8 cellular contexts compared by ENCODE assay signal in the genomic region with DNA sequence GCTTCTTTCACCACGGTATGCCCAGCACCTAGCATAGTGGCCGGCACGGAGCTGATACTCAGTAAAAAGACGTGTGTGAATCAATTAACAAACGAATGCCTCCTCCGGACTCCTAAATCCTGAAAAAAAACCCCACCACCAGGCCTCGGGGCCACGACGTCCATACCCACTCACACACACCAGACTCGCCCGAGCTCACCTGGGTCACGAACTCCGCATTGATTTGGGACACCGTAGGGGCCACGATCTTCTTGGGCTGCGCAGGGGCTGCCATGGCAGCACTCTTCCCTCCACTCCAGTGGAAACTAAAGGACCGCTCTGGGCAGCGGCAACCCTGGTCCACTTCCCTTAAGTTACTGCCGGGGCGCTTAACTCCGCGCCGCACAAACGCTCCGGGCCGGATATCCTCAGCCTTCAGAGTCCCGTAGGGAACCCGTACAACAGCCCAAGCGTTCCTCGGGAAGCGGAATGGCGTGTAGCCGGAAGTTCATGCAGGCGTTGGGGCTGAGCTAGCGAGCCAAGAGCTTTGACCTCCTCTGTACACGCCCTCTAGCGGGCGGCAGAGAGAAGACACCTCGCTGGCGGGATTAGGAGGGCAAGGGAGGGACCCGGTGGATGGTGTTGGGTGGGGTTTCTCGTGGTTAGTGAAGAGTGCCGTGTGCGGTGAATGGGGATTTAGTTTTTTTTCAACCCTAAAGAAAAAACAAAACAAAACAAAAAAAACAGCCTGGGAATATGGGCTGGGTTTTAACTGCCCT. TPM values are rescaled to one million over a fixed set of nuclear protein-coding genes. Genes with fewer than 3 reads are reported as not detected.
A peak's percentile ranks its signal among the peaks of the same experiment; 100 is the strongest.
DNase-seq lines count a peak whose midpoint lies in the region; ATAC-seq and TF ChIP-seq lines count a peak whose summit lies in the region.

A gene (minus strand): TSS at position 403 of the 758 bp plus-strand sequence. CDS start 129 bp downstream, at position 274.

- H3K9me3 Mint-ChIP-seq in CD4-positive, CD25-positive, alpha-beta regulatory T cell, result peaks cover 0 to 1% (median 0%) of the 10 kb centered on the region in 7 donors

- peaks cover 25 to 56% (median 41%) of the 10 kb centered on the region in 4 donors for H3K4me1 Mint-ChIP-seq in CD4-positive, CD25-positive, alpha-beta regulatory T cell

- peak within 1 kb of the TSS; percentile 96 to 99 (median 99) for H3K27ac Mint-ChIP-seq in CD4-positive, CD25-positive, alpha-beta regulatory T cell

- peaks cover 5% of the 10 kb centered on the region for H3K36me3 ChIP-seq in CD4-positive, CD25-positive, alpha-beta regulatory T cell (ENCODE audit: control insufficient read depth, insufficient read depth, low read length)
- H3K36me3 ChIP-seq in liver (ENCODE audit: control insufficient read depth in 4 of 4, insufficient read depth in 3 of 4, low read depth in 1 of 4, low read length in 3 of 4), result no peaks in the 10 kb centered on the region

- no peaks in the 10 kb centered on the region for H3K9me3 ChIP-seq in CD4-positive, CD25-positive, alpha-beta regulatory T cell (ENCODE audit: control insufficient read depth in 2 of 2, low read length in 2 of 2)
- H3K9me3 ChIP-seq in liver (ENCODE audit: control insufficient read depth in 4 of 4, low read length in 3 of 4), result no peaks in the 10 kb centered on the region

- H3K9ac ChIP-seq in liver (ENCODE audit: low read depth in 1 of 2, low read length in 2 of 2), result peak within 1 kb of the TSS; percentile 88 to 96

- peak; percentile 63 to 76 for TF ChIP-seq RAD21 in liver (IDR thresholded peaks at IDR 0.05)

- H3K27me3 Mint-ChIP-seq in CD4-positive, CD25-positive, alpha-beta regulatory T cell, result no peaks in the 10 kb centered on the region

- peak; percentile 97 to 98 for ATAC-seq in CD4-positive, CD25-positive, alpha-beta regulatory T cell (ENCODE audit: low read depth in 2 of 2)
- peak; percentile 98 for ATAC-seq in GM19395 (IDR thresholded peaks at IDR 0.05; ENCODE audit: unreplicated experiment)
- peak; percentile 98 for ATAC-seq in HG03565 (IDR thresholded peaks at IDR 0.05; ENCODE audit: unreplicated experiment)

- WGBS in liver, result under 1% methylated on average over 44 of the region's 44 CpGs

- H3K4me3 ChIP-seq in CD4-positive, CD25-positive, alpha-beta regulatory T cell (ENCODE audit: low read depth, low read length), result peak within 1 kb of the TSS; percentile 97
- H3K4me3 ChIP-seq in liver (ENCODE audit: low read depth in 1 of 3, low read length in 3 of 3), result peak within 1 kb of the TSS; percentile 83 to 100 (median 97)

- peak within 1 kb of the TSS; percentile 80 for H3K27ac ChIP-seq in CD4-positive, CD25-positive, alpha-beta regulatory T cell (ENCODE audit: insufficient read depth, low read length, poor library complexity, severe bottlenecking)
- H3K27ac ChIP-seq in liver (ENCODE audit: low read depth in 1 of 2, low read length in 2 of 2), result peak within 1 kb of the TSS; percentile 60 to 88

- H3K27me3 ChIP-seq in CD4-positive, CD25-positive, alpha-beta regulatory T cell (ENCODE audit: control insufficient read depth, insufficient read depth, low read length), result no peaks in the 10 kb centered on the region
- no peaks in the 10 kb centered on the region for H3K27me3 ChIP-seq in liver (ENCODE audit: control insufficient read depth in 4 of 4, insufficient read depth in 4 of 4, low read length in 3 of 4)

- peaks cover 29% of the 10 kb centered on the region for H3K4me1 ChIP-seq in CD4-positive, CD25-positive, alpha-beta regulatory T cell (ENCODE audit: control insufficient read depth, insufficient read depth, low read length, poor library complexity, severe bottlenecking)
- H3K4me1 ChIP-seq in liver (ENCODE audit: control insufficient read depth in 4 of 4, insufficient read depth in 4 of 4, low read length in 3 of 4), result peaks cover 1 to 21% (median 14%) of the 10 kb centered on the region in 4 donors

- TF ChIP-seq CTCF in liver (IDR thresholded peaks at IDR 0.05; ENCODE audit: low read depth, low read length, missing input control), result peak; percentile 84

- peaks cover 11% of the 10 kb centered on the region for H3K36me3 Mint-ChIP-seq in CD4-positive, CD25-positive, alpha-beta regulatory T cell

- DNase-seq in CD4-positive, CD25-positive, alpha-beta regulatory T cell, result peak; percentile 87 to 97 (median 88)
- peak; percentile 82 for DNase-seq in NCI-H748 treated with DMSO at 0.1 percent for 48 hours (lab: John Stamatoyannopoulos, UW)
- peak; percentile 78 to 93 for DNase-seq in activated CD4-positive, alpha-beta T cell treated with anti-CD3 and anti-CD28 coated beads, Interleukin-2, amount 50 U/mL, for 24 hours (ENCODE audit: low read depth in 1 of 2, low spot score in 1 of 2)
- DNase-seq in dermis microvascular lymphatic vessel endothelial cell (ENCODE audit: low read depth in 2 of 2), result peak; percentile 97 to 98
- peak; percentile 95 for DNase-seq in stimulated activated CD4-positive, alpha-beta T cell treated with anti-CD3 and anti-CD28 coated beads, Interleukin-4, amount 100 ng/mL, for 24 hours

- H3K4me3 Mint-ChIP-seq in CD4-positive, CD25-positive, alpha-beta regulatory T cell, result peak within 1 kb of the TSS; percentile 96 to 100 (median 98)

TF ChIP-seq in liver, 16 proteins besides CTCF, POLR2A, EP300 and RAD21:
- peak; percentile 98 for TF ChIP-seq TAF1 (conservative IDR thresholded peaks at IDR 0.05)
- peak; percentile 77 for TF ChIP-seq SP1 (IDR thresholded peaks at IDR 0.05)
- TF ChIP-seq, protein P1, sequence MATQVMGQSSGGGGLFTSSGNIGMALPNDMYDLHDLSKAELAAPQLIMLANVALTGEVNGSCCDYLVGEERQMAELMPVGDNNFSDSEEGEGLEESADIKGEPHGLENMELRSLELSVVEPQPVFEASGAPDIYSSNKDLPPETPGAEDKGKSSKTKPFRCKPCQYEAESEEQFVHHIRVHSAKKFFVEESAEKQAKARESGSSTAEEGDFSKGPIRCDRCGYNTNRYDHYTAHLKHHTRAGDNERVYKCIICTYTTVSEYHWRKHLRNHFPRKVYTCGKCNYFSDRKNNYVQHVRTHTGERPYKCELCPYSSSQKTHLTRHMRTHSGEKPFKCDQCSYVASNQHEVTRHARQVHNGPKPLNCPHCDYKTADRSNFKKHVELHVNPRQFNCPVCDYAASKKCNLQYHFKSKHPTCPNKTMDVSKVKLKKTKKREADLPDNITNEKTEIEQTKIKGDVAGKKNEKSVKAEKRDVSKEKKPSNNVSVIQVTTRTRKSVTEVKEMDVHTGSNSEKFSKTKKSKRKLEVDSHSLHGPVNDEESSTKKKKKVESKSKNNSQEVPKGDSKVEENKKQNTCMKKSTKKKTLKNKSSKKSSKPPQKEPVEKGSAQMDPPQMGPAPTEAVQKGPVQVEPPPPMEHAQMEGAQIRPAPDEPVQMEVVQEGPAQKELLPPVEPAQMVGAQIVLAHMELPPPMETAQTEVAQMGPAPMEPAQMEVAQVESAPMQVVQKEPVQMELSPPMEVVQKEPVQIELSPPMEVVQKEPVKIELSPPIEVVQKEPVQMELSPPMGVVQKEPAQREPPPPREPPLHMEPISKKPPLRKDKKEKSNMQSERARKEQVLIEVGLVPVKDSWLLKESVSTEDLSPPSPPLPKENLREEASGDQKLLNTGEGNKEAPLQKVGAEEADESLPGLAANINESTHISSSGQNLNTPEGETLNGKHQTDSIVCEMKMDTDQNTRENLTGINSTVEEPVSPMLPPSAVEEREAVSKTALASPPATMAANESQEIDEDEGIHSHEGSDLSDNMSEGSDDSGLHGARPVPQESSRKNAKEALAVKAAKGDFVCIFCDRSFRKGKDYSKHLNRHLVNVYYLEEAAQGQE (IDR thresholded peaks at IDR 0.05), result peak; percentile 62
- TF ChIP-seq, protein P2, sequence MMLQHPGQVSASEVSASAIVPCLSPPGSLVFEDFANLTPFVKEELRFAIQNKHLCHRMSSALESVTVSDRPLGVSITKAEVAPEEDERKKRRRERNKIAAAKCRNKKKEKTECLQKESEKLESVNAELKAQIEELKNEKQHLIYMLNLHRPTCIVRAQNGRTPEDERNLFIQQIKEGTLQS (IDR thresholded peaks at IDR 0.05), result no peak
- peak; percentile 89 for TF ChIP-seq NR2F2 (IDR thresholded peaks at IDR 0.05)
- peak; percentile 41 for TF ChIP-seq FOXA1 (IDR thresholded peaks at IDR 0.05)
- TF ChIP-seq EGR1 (IDR thresholded peaks at IDR 0.05; ENCODE audit: low read depth in 2 of 2), result peak; percentile 30 to 51
- TF ChIP-seq YY1 (IDR thresholded peaks at IDR 0.05), result peak; percentile 95
- peak; percentile 35 to 44 for TF ChIP-seq HNF4A (conservative IDR thresholded peaks at IDR 0.05)
- TF ChIP-seq JUND (IDR thresholded peaks at IDR 0.05), result no peak
- peak; percentile 77 to 81 for TF ChIP-seq RXRA (IDR thresholded peaks at IDR 0.05)
- peak; percentile 46 for TF ChIP-seq HNF4G (IDR thresholded peaks at IDR 0.05)
- peak; percentile 48 for TF ChIP-seq FOXA2 (IDR thresholded peaks at IDR 0.05)
- TF ChIP-seq GABPA (IDR thresholded peaks at IDR 0.05 in 1 of 2, conservative IDR thresholded peaks at IDR 0.05 in 1 of 2), result peak; percentile 99
- TF ChIP-seq, protein P3, sequence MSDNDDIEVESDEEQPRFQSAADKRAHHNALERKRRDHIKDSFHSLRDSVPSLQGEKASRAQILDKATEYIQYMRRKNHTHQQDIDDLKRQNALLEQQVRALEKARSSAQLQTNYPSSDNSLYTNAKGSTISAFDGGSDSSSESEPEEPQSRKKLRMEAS (IDR thresholded peaks at IDR 0.05), result peak; percentile 91
- TF ChIP-seq, protein P4, sequence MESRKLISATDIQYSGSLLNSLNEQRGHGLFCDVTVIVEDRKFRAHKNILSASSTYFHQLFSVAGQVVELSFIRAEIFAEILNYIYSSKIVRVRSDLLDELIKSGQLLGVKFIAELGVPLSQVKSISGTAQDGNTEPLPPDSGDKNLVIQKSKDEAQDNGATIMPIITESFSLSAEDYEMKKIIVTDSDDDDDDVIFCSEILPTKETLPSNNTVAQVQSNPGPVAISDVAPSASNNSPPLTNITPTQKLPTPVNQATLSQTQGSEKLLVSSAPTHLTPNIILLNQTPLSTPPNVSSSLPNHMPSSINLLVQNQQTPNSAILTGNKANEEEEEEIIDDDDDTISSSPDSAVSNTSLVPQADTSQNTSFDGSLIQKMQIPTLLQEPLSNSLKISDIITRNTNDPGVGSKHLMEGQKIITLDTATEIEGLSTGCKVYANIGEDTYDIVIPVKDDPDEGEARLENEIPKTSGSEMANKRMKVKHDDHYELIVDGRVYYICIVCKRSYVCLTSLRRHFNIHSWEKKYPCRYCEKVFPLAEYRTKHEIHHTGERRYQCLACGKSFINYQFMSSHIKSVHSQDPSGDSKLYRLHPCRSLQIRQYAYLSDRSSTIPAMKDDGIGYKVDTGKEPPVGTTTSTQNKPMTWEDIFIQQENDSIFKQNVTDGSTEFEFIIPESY (IDR thresholded peaks at IDR 0.05), result peak; percentile 64

RNA-seq across cellular contexts. Expression of the gene that starts here (rescaled TPM):
- 36.6 TPM for total RNA-seq in CD4-positive, CD25-positive, alpha-beta regulatory T cell
- polyA plus RNA-seq in CD4-positive, CD25-positive, alpha-beta regulatory T cell, result 10 to 100 TPM; 12.6 to 18.4 (median 15.7) TPM
- total RNA-seq in dermis microvascular lymphatic vessel endothelial cell (16.9 and 17.3 TPM in 2 replicates), liver (10 to 100 TPM; 11.6 to 14.3 TPM)
- 1 to 10 TPM; 3.4 to 5.8 TPM for polyA plus RNA-seq in liver

Comparison
In these comparisons a context has a peak if more than half of its experiments do, and no peak if none do; other contexts are left out.
1. Peak in every context shown above with its lines: DNase-seq, ATAC-seq, H3K4me3 ChIP-seq and H3K27ac ChIP-seq.